21 cellular contexts compared by ENCODE assay signal in the genomic region with DNA sequence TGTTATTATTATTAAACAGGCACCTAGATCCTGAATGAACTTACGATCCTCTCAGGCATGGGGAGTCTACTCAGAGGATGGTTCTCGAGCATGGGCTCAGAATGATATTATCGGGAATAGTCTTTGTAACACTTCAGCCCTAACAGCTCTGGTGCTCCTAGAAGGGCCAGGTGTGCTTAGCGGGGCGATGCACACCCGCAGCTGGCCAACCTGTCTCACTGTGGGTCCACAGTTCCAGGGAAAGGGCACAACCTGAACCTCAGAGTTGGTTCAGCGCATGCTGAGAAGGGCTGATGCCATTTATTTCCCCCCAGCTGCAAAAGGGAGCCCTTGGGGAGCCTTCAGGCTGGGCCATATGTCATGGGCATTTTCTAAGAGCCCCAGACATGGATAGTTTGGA. TPM values are rescaled to one million over a fixed set of nuclear protein-coding genes. Genes with fewer than 3 reads are reported as not detected.
DNase-seq lines count a peak whose midpoint lies in the region; ATAC-seq and TF ChIP-seq lines count a peak whose summit lies in the region.
"Had no signal": no experiment of that assay in that cellular context is flagged by ENCODE, and none has a peak within 500 bp of the region (broad histone marks: within the 10 kb centered on the region; RNA-seq: fewer than 3 reads in every experiment).

No MANE protein-coding gene starts in this region.

- no peaks in the 10 kb centered on the region for H3K36me3 Mint-ChIP-seq in glutamatergic neuron (ENCODE audit: unreplicated experiment)
- H3K36me3 Mint-ChIP-seq: CD4-positive, CD25-positive, alpha-beta regulatory T cell had no signal

- DNase-seq in DMS53 (lab: John Stamatoyannopoulos, UW) (peak; percentile 16), DMS53 treated with DMSO at 0.1 percent for 48 hours (lab: John Stamatoyannopoulos, UW; ENCODE audit: unreplicated experiment) (no peak), SJCRH30 (no peak), glutamatergic neuron (no peak), thyroid gland (peak; percentile 57 to 60), NCI-H146 (lab: John Stamatoyannopoulos, UW) (no peak), ecto neural progenitor cell (ENCODE audit: low spot score) (no peak)
- DNase-seq: Calu3; CD4-positive, CD25-positive, alpha-beta regulatory T cell; H9; Kasumi-1; MM.1S; NCI-H1105; NCI-H345; NCI-H526 treated with DMSO at 0.1 percent for 48 hours; SW 1271 had no signal

- ATAC-seq in GM19455 (IDR thresholded peaks at IDR 0.05; ENCODE audit: unreplicated experiment), result no peak

- peaks cover 4% of the 10 kb centered on the region for H3K9me3 Mint-ChIP-seq in glutamatergic neuron (ENCODE audit: unreplicated experiment)
- H3K9me3 Mint-ChIP-seq: H9 had no signal

- TF ChIP-seq POLR2A in thyroid gland (IDR thresholded peaks at IDR 0.05), result no peak

- H3K4me1 Mint-ChIP-seq in glutamatergic neuron (ENCODE audit: low read depth, unreplicated experiment), result peaks cover 12% of the 10 kb centered on the region

- H3K27ac Mint-ChIP-seq in glutamatergic neuron (ENCODE audit: unreplicated experiment), result peak overlapping the region; percentile 97
- H3K27ac Mint-ChIP-seq: B cell; CD4-positive, CD25-positive, alpha-beta regulatory T cell had no signal

- H3K36me3 ChIP-seq in SJCRH30, result peaks cover 9% of the 10 kb centered on the region; the same call in 1 of the 2 replicates
- no peaks in the 10 kb centered on the region for H3K36me3 ChIP-seq in thyroid gland
- H3K36me3 ChIP-seq: SJSA1 had no signal

- peak overlapping the region; percentile 72 for H3K4me3 Mint-ChIP-seq in glutamatergic neuron (ENCODE audit: unreplicated experiment)
- H3K4me3 Mint-ChIP-seq: B cell; CD4-positive, CD25-positive, alpha-beta regulatory T cell; H9 had no signal

- peak overlapping the region; percentile 47 for H3K27ac ChIP-seq in SJCRH30
- H3K27ac ChIP-seq in thyroid gland, result peak overlapping the region in 2 of 3 donors; percentile 32 to 64
- H3K27ac ChIP-seq: 22Rv1, SJSA1 had no signal

- WGBS in thyroid gland, 2 donors, result 47 to 52% methylated on average over 4 to 7 of the region's 7 CpGs

- H3K4me1 ChIP-seq in SJCRH30, result peaks cover 18% of the 10 kb centered on the region
- peaks cover 11 to 18% of the 10 kb centered on the region in 2 donors for H3K4me1 ChIP-seq in thyroid gland

- intact Hi-C loops in thyroid gland (cut with DNase I), result no loop called here

- peaks cover 2% of the 10 kb centered on the region for H3K27me3 Mint-ChIP-seq in glutamatergic neuron (ENCODE audit: unreplicated experiment)

- H3K4me3 ChIP-seq in SJCRH30 (no peak overlapping the region), thyroid gland (replicated peaks in 1 of 3) (no peak overlapping the region)
- H3K4me3 ChIP-seq: SJSA1 had no signal

- H3K9me3 ChIP-seq in SJCRH30 (replicated peaks) (no peaks in the 10 kb centered on the region), thyroid gland (no peaks in the 10 kb centered on the region)
- H3K9me3 ChIP-seq: SJSA1 had no signal

- TF ChIP-seq CTCF in glutamatergic neuron (IDR thresholded peaks at IDR 0.05; ENCODE audit: partially characterized antibody, unreplicated experiment), result no peak
- no peak for TF ChIP-seq CTCF in thyroid gland (IDR thresholded peaks at IDR 0.05)

- H3K27me3 ChIP-seq in SJCRH30, result no peaks in the 10 kb centered on the region
- H3K27me3 ChIP-seq in thyroid gland, result no peaks in the 10 kb centered on the region

RNA-seq across cellular contexts. Expression of gene RRAGD, which starts 26.2 kb away (rescaled TPM):
- 61.3 and 63.8 TPM in 2 replicates for total RNA-seq in SJCRH30 (2014; rRNA removed; shearing (Covaris generic))
- total RNA-seq in glutamatergic neuron (ENCODE audit: unreplicated experiment) (14.7 TPM), thyroid gland (10 to 100 TPM; 49.8 to 73.0 (median 62.2) TPM)
- total RNA-seq: HT-29, SJSA1 had no signal

RNA-seq across cellular contexts. Expression of gene UBE2J1, which starts 33.3 kb away (rescaled TPM):
- total RNA-seq in SJCRH30 (2014; rRNA removed; shearing (Covaris generic)), result 50.4 and 54.5 TPM in 2 replicates
- total RNA-seq in glutamatergic neuron (ENCODE audit: unreplicated experiment) (31.5 TPM), thyroid gland (10 to 100 TPM; 49.8 to 63.1 (median 51.9) TPM)

RNA-seq across cellular contexts. Expression of gene ANKRD6, which starts 47.1 kb away (rescaled TPM):
- 0.18 and 0.73 TPM in 2 replicates for total RNA-seq in SJCRH30 (2014; rRNA removed; shearing (Covaris generic))
- total RNA-seq in glutamatergic neuron (ENCODE audit: unreplicated experiment), result 31.9 TPM
- 10 to 100 TPM; 18.2 to 50.6 (median 20.6) TPM for total RNA-seq in thyroid gland
- total RNA-seq: HT-29 had no signal

Comparison
In these comparisons a context has a peak if more than half of its experiments do, and no peak if none do; other contexts are left out.
1. DNase-seq: peak in DMS53 (single experiment) and thyroid gland (2 of 2); none in DMS53 treated with DMSO at 0.1 percent for 48 hours (single experiment), SJCRH30 (0 of 2), glutamatergic neuron (single experiment), NCI-H146 (single experiment) and ecto neural progenitor cell (single experiment).
2. RNA of gene ANKRD6, which starts 47.1 kb away (total RNA-seq): 31.9 TPM in glutamatergic neuron (single experiment) and 18.2 to 50.6 TPM in thyroid gland; 0.18 to 0.73 TPM in SJCRH30; every median in the first group is over 10 times any median in the second.